Comparison of ENCODE assay signal across 9 cellular contexts in genomic region chr1:246214708-246215504, GRCh38.
DNase-seq lines count a peak whose midpoint lies in the region; ATAC-seq, FAIRE-seq and TF ChIP-seq lines count a peak whose summit lies in the region.
"Had no signal": no experiment of that assay in that cellular context is flagged by ENCODE, and none has a peak within 500 bp of the region (broad histone marks: within the 10 kb centered on the region; RNA-seq: fewer than 3 reads in every experiment).

No MANE protein-coding gene starts in this region.

- intact Hi-C loops in pancreas (cut with DNase I) = no loop called here

- TF ChIP-seq RAD21 in A549 (conservative IDR thresholded peaks at IDR 0.05 in 1 of 2, IDR thresholded peaks at IDR 0.05 in 1 of 2) = no peak

- TF ChIP-seq CTCF in A549 (IDR thresholded peaks at IDR 0.05) = no peak
- no peak for TF ChIP-seq CTCF in cardiac fibroblast (IDR thresholded peaks at IDR 0.05; ENCODE audit: low read depth, low read length)
- TF ChIP-seq CTCF in pancreas (IDR thresholded peaks at IDR 0.05) = no peak

- H3K4me2 ChIP-seq in A549 = no peak overlapping the region

- CTCF ChIA-PET in A549 (lab: Yijun Ruan, JAX) = interaction anchor here (1.7 kb wide), 1 partner anchor 8 kb away, joined by 3 read pairs; no protein-coding TSS in a partner anchor

- no peaks in the 10 kb centered on the region for H3K27me3 ChIP-seq in pancreas

- H3K36me3 ChIP-seq in pancreas = no peaks in the 10 kb centered on the region

- no peak for TF ChIP-seq POLR2A in A549 (IDR thresholded peaks at IDR 0.05; ENCODE audit: low read length)

- no peak for FAIRE-seq in A549 (lab: Jason Lieb, UNC)
- no peak for FAIRE-seq in pancreas (lab: Jason Lieb, UNC)

- WGBS in A549 (ENCODE audit: missing lambda C conversion rate) = 88% methylated on average over 9 of the region's 9 CpGs
- WGBS in pancreas, 2 donors = 88 to 90% methylated on average over 9 of the region's 9 CpGs

- no peak for TF ChIP-seq EP300 in A549 (IDR thresholded peaks at IDR 0.05)

- POLR2A ChIA-PET in A549 (lab: Yijun Ruan, JAX) = no interaction called here

- no peak overlapping the region for H3K4me3 ChIP-seq in A549
- H3K4me3 ChIP-seq in cardiac fibroblast (replicated peaks in 1 of 2; ENCODE audit: low read depth in 2 of 2, low read length in 2 of 2) = no peak overlapping the region
- H3K4me3 ChIP-seq in pancreas = no peak overlapping the region

- no peaks in the 10 kb centered on the region for H3K4me1 ChIP-seq in A549
- H3K4me1 ChIP-seq in pancreas = no peaks in the 10 kb centered on the region

- DNase-seq in A549 (ENCODE audit: low read depth in 1 of 2, low spot score in 1 of 2) (no peak), NCI-H2196 (lab: John Stamatoyannopoulos, UW; ENCODE audit: unreplicated experiment) (peak; percentile 28), cardiac fibroblast (ENCODE audit: low read depth in 2 of 2) (peak; percentile 88 to 94), pancreas (peak in 1 of 6 donors; percentile 47), cerebellar nuclear complex (lab: John Stamatoyannopoulos, UW) (no peak)
- DNase-seq in stimulated activated naive CD8-positive, alpha-beta T cell treated with anti-CD3 and anti-CD28 coated beads, Interleukin-15, Interleukin-2, amounts not matched to agents 100 U/mL and 50 U/mL, for 24 hours = no peak
- DNase-seq: DND-41 had no signal

- ATAC-seq in A549 (no peak), GM18868 (IDR thresholded peaks at IDR 0.05; ENCODE audit: unreplicated experiment) (peak; percentile 97), HG02981 (IDR thresholded peaks at IDR 0.05; ENCODE audit: unreplicated experiment) (peak; percentile 98), pancreas (peak in 3 of 4 donors; percentile 24 to 86 (median 54))
- ATAC-seq in stimulated activated naive CD8-positive, alpha-beta T cell treated with anti-CD3 and anti-CD28 coated beads, Interleukin-15, Interleukin-2, amounts not matched to agents 100 U/mL and 50 U/mL, for 24 hours = no peak

- H3K27ac ChIP-seq in A549 (no peak overlapping the region), pancreas (peak overlapping the region in 1 of 4 donors; percentile 1)

- H3K9me3 ChIP-seq in A549 = no peaks in the 10 kb centered on the region
- no peaks in the 10 kb centered on the region for H3K9me3 ChIP-seq in pancreas

TF ChIP-seq in A549, 52 proteins besides CTCF, POLR2A, EP300 and RAD21:
- TF ChIP-seq CBX2 (IDR thresholded peaks at IDR 0.05; ENCODE audit: borderline replicate concordance, low read depth) (no peak), USF2 (IDR thresholded peaks at IDR 0.05) (no peak), PHF8 (IDR thresholded peaks at IDR 0.05; ENCODE audit: borderline replicate concordance, low read depth) (no peak), CEBPB (IDR thresholded peaks at IDR 0.05) (peak; percentile 47 to 61; a peak in 2 of 4 replicates), NR3C1 (IDR thresholded peaks at IDR 0.05) (no peak)

Comparison
In these comparisons a context has a peak if more than half of its experiments do, and no peak if none do; other contexts are left out.
1. ATAC-seq: peak in GM18868 (single experiment), HG02981 (single experiment) and pancreas (3 of 4); none in A549 (0 of 2) and stimulated activated naive CD8-positive, alpha-beta T cell treated with anti-CD3 and anti-CD28 coated beads, Interleukin-15, Interleukin-2, amounts not matched to agents 100 U/mL and 50 U/mL, for 24 hours (single experiment).
2. DNase-seq: peak in NCI-H2196 (single experiment) and cardiac fibroblast (2 of 2); none in A549 (0 of 2), stimulated activated naive CD8-positive, alpha-beta T cell treated with anti-CD3 and anti-CD28 coated beads, Interleukin-15, Interleukin-2, amounts not matched to agents 100 U/mL and 50 U/mL, for 24 hours (single experiment) and cerebellar nuclear complex (0 of 2).